Comparison of ENCODE assay signal across 30 cellular contexts in the genomic region with DNA sequence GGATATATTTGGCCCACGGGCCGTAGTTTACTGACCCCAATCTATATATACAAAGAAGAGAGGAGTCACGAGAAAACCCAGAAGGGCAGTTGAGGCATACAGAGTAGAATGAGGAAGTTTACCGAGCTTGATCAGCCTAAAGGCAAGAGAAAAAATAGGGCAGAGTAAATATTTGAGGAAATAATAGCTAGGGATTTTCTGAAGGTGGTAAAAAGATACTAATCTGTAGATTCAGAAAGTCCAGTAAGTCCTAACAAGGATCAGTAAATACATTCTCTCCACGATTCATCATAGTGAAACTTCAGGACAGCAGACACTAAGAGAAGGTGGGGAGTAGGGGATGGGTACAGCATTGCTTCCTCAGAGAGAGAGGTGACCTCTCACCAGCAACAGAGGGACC.
"Had no signal": no experiment of that assay in that cellular context is flagged by ENCODE, and none has a peak within 500 bp of the region (broad histone marks: within the 10 kb centered on the region; RNA-seq: fewer than 3 reads in every experiment).

No MANE protein-coding gene starts in this region.

- H3K4me1 Mint-ChIP-seq: activated B cell treated with CpG ODN at 0.5 μM for 24 hours; activated CD4-positive, alpha-beta T cell treated with anti-CD3 and anti-CD28 coated beads, Interleukin-2, amount 10 ng/mL, durations not matched to agents 24 days and 14 days; activated naive CD8-positive, alpha-beta T cell treated with anti-CD3 and anti-CD28 coated beads for 36 hours; activated T-helper 17 cell treated with anti-CD3 and anti-CD28 coated beads, Interleukin-2, amount 50 U/mL, for 72 hours; T-helper 17 cell had no signal

- H3K9me3 Mint-ChIP-seq: activated B cell treated with CpG ODN at 0.5 μM for 24 hours; activated CD4-positive, alpha-beta memory T cell treated with anti-CD3 and anti-CD28 coated beads for 36 hours; activated CD4-positive, alpha-beta T cell treated with anti-CD3 and anti-CD28 coated beads, Interleukin-2, amount 10 ng/mL, durations not matched to agents 24 days and 14 days; activated CD8-positive, alpha-beta T cell treated with anti-CD3 and anti-CD28 coated beads for 36 hours; activated naive CD8-positive, alpha-beta T cell treated with anti-CD3 and anti-CD28 coated beads for 36 hours; activated T-cell treated with anti-CD3 and anti-CD28 coated beads, Interleukin-2, amount 50 U/mL, for 4 hours; activated T-cell treated with anti-CD3 and anti-CD28 coated beads, Interleukin-2, amount 50 U/mL, for 72 hours; activated T-helper 17 cell treated with anti-CD3 and anti-CD28 coated beads, Interleukin-2, amount 50 U/mL, for 72 hours had no signal

- H3K27ac Mint-ChIP-seq: activated B cell treated with CpG ODN at 0.5 μM for 24 hours; activated CD4-positive, alpha-beta memory T cell treated with anti-CD3 and anti-CD28 coated beads for 36 hours; activated CD4-positive, alpha-beta T cell treated with anti-CD3 and anti-CD28 coated beads, Interleukin-2, amount 10 ng/mL, durations not matched to agents 24 days and 14 days; activated CD8-positive, alpha-beta T cell treated with anti-CD3 and anti-CD28 coated beads for 36 hours; activated naive CD4-positive, alpha-beta T cell treated with anti-CD3 and anti-CD28 coated beads for 36 hours; activated naive CD4-positive, alpha-beta T cell treated with anti-CD3 and anti-CD28 coated beads, Interleukin-2, amount 50 U/mL, for 72 hours; activated naive CD8-positive, alpha-beta T cell treated with anti-CD3 and anti-CD28 coated beads for 36 hours; activated T-cell treated with anti-CD3 and anti-CD28 coated beads, Interleukin-2, amount 50 U/mL, for 72 hours; activated T-helper 1 cell treated with anti-CD3 and anti-CD28 coated beads, Interleukin-12 subunit alpha, Interleukin-12 subunit beta, Interleukin-2, Interleukin-4 antibody, amounts not matched to agents 30 ng/mL and 10 ng/mL and 1 ng/mL, durations not matched to agents 14 hours and 24 hours and 36 hours; activated T-helper 17 cell treated with anti-CD3 and anti-CD28 coated beads, Interleukin-2, amount 50 U/mL, for 72 hours; T-helper 17 cell had no signal

- DNase-seq: activated B cell treated with CpG ODN at 0.5 μM for 24 hours; activated CD4-positive, alpha-beta memory T cell treated with anti-CD3 and anti-CD28 coated beads for 36 hours; activated CD4-positive, alpha-beta T cell treated with anti-CD3 and anti-CD28 coated beads for 4 hours; activated CD4-positive, alpha-beta T cell treated with anti-CD3 and anti-CD28 coated beads, Interleukin-2, amount 10 ng/mL, durations not matched to agents 24 days and 14 days; activated CD4-positive, alpha-beta T cell treated with anti-CD3 and anti-CD28 coated beads, Interleukin-2, amount 50 U/mL, for 1 hour; activated CD4-positive, alpha-beta T cell treated with anti-CD3 and anti-CD28 coated beads, Interleukin-2, amount 50 U/mL, for 4 hours; activated CD4-positive, CD25-positive, alpha-beta regulatory T cell treated with anti-CD3 and anti-CD28 coated beads, Interleukin-2, amount 50 U/mL, for 72 hours; activated CD8-positive, alpha-beta memory T cell treated with anti-CD3 and anti-CD28 coated beads, Interleukin-2, amount 50 U/mL, for 4 hours; activated CD8-positive, alpha-beta T cell treated with anti-CD3 and anti-CD28 coated beads for 36 hours; activated effector memory CD4-positive, alpha-beta T cell treated with anti-CD3 and anti-CD28 coated beads, Interleukin-2, amount 50 U/mL, for 16 hours; activated gamma-delta T cell treated with Interleukin-2 at 50 U/mL for 16 hours; activated naive CD4-positive, alpha-beta T cell; activated naive CD4-positive, alpha-beta T cell treated with anti-CD3 and anti-CD28 coated beads for 36 hours; activated naive CD4-positive, alpha-beta T cell treated with anti-CD3 and anti-CD28 coated beads, Interleukin-2, amount 50 U/mL, for 16 hours; activated naive CD8-positive, alpha-beta T cell treated with anti-CD3 and anti-CD28 coated beads for 36 hours; activated T-cell treated with anti-CD3 and anti-CD28 coated beads for 4 hours; activated T-cell treated with anti-CD3 and anti-CD28 coated beads, Interleukin-2, amount 50 U/mL, for 1 hour; activated T-cell treated with anti-CD3 and anti-CD28 coated beads, Interleukin-2, amount 50 U/mL, for 4 hours; activated T-cell treated with anti-CD3 and anti-CD28 coated beads, Interleukin-2, amount 50 U/mL, for 72 hours; adrenal gland; amniotic stem cell; aorta; body of pancreas; brain microvascular endothelial cell; central memory CD4-positive, alpha-beta T cell; T-helper 17 cell; T1000 had no signal

- H3K4me3 Mint-ChIP-seq: activated B cell treated with CpG ODN at 0.5 μM for 24 hours; activated CD4-positive, alpha-beta memory T cell treated with anti-CD3 and anti-CD28 coated beads for 36 hours; activated CD4-positive, alpha-beta T cell treated with anti-CD3 and anti-CD28 coated beads, Interleukin-2, amount 10 ng/mL, durations not matched to agents 24 days and 14 days; activated CD8-positive, alpha-beta T cell treated with anti-CD3 and anti-CD28 coated beads for 36 hours; activated naive CD4-positive, alpha-beta T cell treated with anti-CD3 and anti-CD28 coated beads for 36 hours; activated naive CD8-positive, alpha-beta T cell treated with anti-CD3 and anti-CD28 coated beads for 36 hours; activated T-cell treated with anti-CD3 and anti-CD28 coated beads, Interleukin-2, amount 50 U/mL, for 4 hours; activated T-cell treated with anti-CD3 and anti-CD28 coated beads, Interleukin-2, amount 50 U/mL, for 72 hours; activated T-helper 1 cell treated with anti-CD3 and anti-CD28 coated beads, Interleukin-12 subunit alpha, Interleukin-12 subunit beta, Interleukin-2, Interleukin-4 antibody, amounts not matched to agents 30 ng/mL and 10 ng/mL and 1 ng/mL, durations not matched to agents 14 hours and 24 hours and 36 hours; activated T-helper 17 cell treated with anti-CD3 and anti-CD28 coated beads, Interleukin-2, amount 50 U/mL, for 72 hours; T-helper 17 cell had no signal

- H3K36me3 Mint-ChIP-seq: activated CD4-positive, alpha-beta memory T cell treated with anti-CD3 and anti-CD28 coated beads for 36 hours; activated naive CD8-positive, alpha-beta T cell treated with anti-CD3 and anti-CD28 coated beads for 36 hours had no signal

- ATAC-seq: activated CD8-positive, alpha-beta T cell treated with anti-CD3 and anti-CD28 coated beads for 36 hours; activated naive CD4-positive, alpha-beta T cell treated with anti-CD3 and anti-CD28 coated beads, Interleukin-2, amount 50 U/mL, for 72 hours; activated T-cell treated with anti-CD3 and anti-CD28 coated beads, Interleukin-2, amount 50 U/mL, for 4 hours; activated T-cell treated with anti-CD3 and anti-CD28 coated beads, Interleukin-2, amount 50 U/mL, for 72 hours; activated T-helper 17 cell treated with anti-CD3 and anti-CD28 coated beads, Interleukin-2, amount 50 U/mL, for 72 hours; body of pancreas; T-helper 17 cell had no signal
